16 cellular contexts compared by ENCODE assay signal in the genomic region with DNA sequence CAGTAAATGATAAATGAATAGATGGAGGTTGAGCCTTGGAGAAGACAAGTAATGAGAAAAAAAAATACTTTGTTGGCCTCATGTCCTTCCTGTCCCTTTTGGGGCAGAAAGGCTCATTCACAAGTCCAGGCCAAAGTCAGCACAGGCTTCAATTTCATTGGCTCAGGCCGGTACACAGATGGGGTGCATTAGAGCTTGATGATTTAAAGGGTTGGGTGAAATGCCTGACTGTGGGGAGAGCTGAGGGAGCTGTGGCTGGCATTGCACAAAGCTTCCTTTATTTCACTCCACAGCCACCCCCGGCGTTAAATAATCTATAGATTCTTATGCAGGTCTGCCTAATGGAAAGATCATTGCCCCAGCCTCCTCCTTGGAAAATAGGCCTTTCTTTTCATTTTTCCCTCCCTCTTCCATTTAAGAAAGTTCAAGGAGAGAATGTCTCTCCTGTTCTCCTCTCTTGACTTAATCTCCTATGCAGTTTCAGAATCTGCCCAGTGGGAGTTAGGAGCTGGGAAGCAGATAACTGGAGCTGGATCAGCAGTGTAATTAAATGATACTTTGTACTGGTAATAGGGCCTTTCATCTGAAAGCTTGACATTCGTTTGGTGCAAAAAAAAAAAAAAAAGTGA. TPM values are rescaled to one million over a fixed set of nuclear protein-coding genes. Genes with fewer than 3 reads are reported as not detected.
DNase-seq lines count a peak whose midpoint lies in the region; ATAC-seq, FAIRE-seq and TF ChIP-seq lines count a peak whose summit lies in the region.
"Had no signal": no experiment of that assay in that cellular context is flagged by ENCODE, and none has a peak within 500 bp of the region (broad histone marks: within the 10 kb centered on the region; RNA-seq: fewer than 3 reads in every experiment).

No MANE protein-coding gene starts in this region.

- peaks cover 51% of the 10 kb centered on the region for H3K4me1 ChIP-seq in HepG2 (ENCODE audit: insufficient read depth, low read length)
- peaks cover 6 to 34% (median 22%) of the 10 kb centered on the region in 5 donors for H3K4me1 ChIP-seq in subcutaneous abdominal adipose tissue (ENCODE audit: control insufficient read depth in 5 of 5, insufficient read depth in 5 of 5, low read length in 5 of 5)
- peaks cover 38% of the 10 kb centered on the region for H3K4me1 ChIP-seq in lower lobe of right lung
- peaks cover 7% of the 10 kb centered on the region for H3K4me1 ChIP-seq in effector memory CD4-positive, alpha-beta T cell (ENCODE audit: control insufficient read depth, insufficient read depth, low read length, poor library complexity, severe bottlenecking)

- CTCF ChIA-PET in CD4-positive, alpha-beta T cell (lab: Charles Lee), result interaction anchor here (0.8 to 1.6 kb wide), 2 partner anchors 10 to 19 kb away, joined by 3 to 4 read pairs; no protein-coding TSS in a partner anchor
- CTCF ChIA-PET in HepG2 (lab: Yijun Ruan, JAX; ENCODE audit: low intra/inter-chr PET ratio, low total read pairs), result no interaction called here

- H3K36me3 ChIP-seq in HepG2 (replicated peaks in 1 of 2; ENCODE audit: control insufficient read depth in 1 of 2, insufficient read depth in 2 of 2, low read length in 2 of 2) (peaks cover 2 to 18% of the 10 kb centered on the region in 2 experiments; a peak in 3 of 5 replicates), subcutaneous abdominal adipose tissue (ENCODE audit: control insufficient read depth in 5 of 5, insufficient read depth in 5 of 5, low read length in 5 of 5) (peaks cover 9 to 43% (median 30%) of the 10 kb centered on the region in 5 donors), lower lobe of right lung (peaks cover 14% of the 10 kb centered on the region)
- H3K36me3 ChIP-seq in effector memory CD4-positive, alpha-beta T cell (ENCODE audit: control insufficient read depth, insufficient read depth, low read length), result peaks cover 8% of the 10 kb centered on the region

- H3K4me2 ChIP-seq in HepG2 (ENCODE audit: low read depth, low read length), result peak overlapping the region; percentile 26; the same call in 1 of the 2 replicates
- H3K4me2 ChIP-seq: BLaER1, SK-N-SH had no signal

- H3K4me3 ChIP-seq in HepG2 (replicated peaks in 1 of 3; ENCODE audit: insufficient read depth in 1 of 3, low read depth in 2 of 3, low read length in 3 of 3) (no peak overlapping the region), subcutaneous abdominal adipose tissue (ENCODE audit: low read depth in 1 of 5, low read length in 5 of 5) (no peak overlapping the region), lower lobe of right lung (no peak overlapping the region)
- H3K4me3 ChIP-seq in effector memory CD4-positive, alpha-beta T cell (ENCODE audit: insufficient read depth, low read depth, low read length, poor library complexity, severe bottlenecking), result no peak overlapping the region
- H3K4me3 ChIP-seq: BLaER1 had no signal

- in situ Hi-C loops in HepG2 (cut with HindIII; ENCODE audit: extremely low pct_ligation_motif_present, low pct_unique_long_range_greater_than_20kb), result no loop called here

- TF ChIP-seq EP300 in HepG2 (IDR thresholded peaks at IDR 0.05; ENCODE audit: low read depth in 2 of 2, low read length in 2 of 2) (no peak), HepG2 (CRISPR knock-in tag; IDR thresholded peaks at IDR 0.05; ENCODE audit: borderline replicate concordance) (no peak)

- H3K27ac ChIP-seq in CD4-positive, alpha-beta T cell (ENCODE audit: low read depth, low read length), result no peak overlapping the region
- peak overlapping the region; percentile 33 for H3K27ac ChIP-seq in HepG2 (ENCODE audit: extremely low read length, insufficient read depth, low read length)
- peak overlapping the region; percentile 25 for H3K27ac ChIP-seq in subcutaneous abdominal adipose tissue (ENCODE audit: low read depth, low read length)
- no peak overlapping the region for H3K27ac ChIP-seq in lower lobe of right lung
- H3K27ac ChIP-seq in effector memory CD4-positive, alpha-beta T cell (ENCODE audit: insufficient read depth, low read length, poor library complexity, severe bottlenecking), result no peak overlapping the region
- H3K27ac ChIP-seq: BLaER1 had no signal

- no TSS peak for BruUV-seq in HepG2 (replicated peaks; lab: Mats Ljungman, UMichigan)

- TF ChIP-seq POLR2A in HepG2 (IDR thresholded peaks at IDR 0.05; ENCODE audit: insufficient read depth in 1 of 2, low read depth in 2 of 2, low read length in 2 of 2), result no peak

- FAIRE-seq in HepG2 (lab: Jason Lieb, UNC), result no peak
- FAIRE-seq: G401.6, GM18507, H54 had no signal

- H2AFZ ChIP-seq in HepG2 (ENCODE audit: low read length), result no peak overlapping the region

- H3K27me3 ChIP-seq in CD4-positive, alpha-beta T cell (ENCODE audit: control insufficient read depth, insufficient read depth, low read length), result no peaks in the 10 kb centered on the region
- no peaks in the 10 kb centered on the region for H3K27me3 ChIP-seq in HepG2 (ENCODE audit: control insufficient read depth in 1 of 2, insufficient read depth in 2 of 2, low read length in 2 of 2)
- no peaks in the 10 kb centered on the region for H3K27me3 ChIP-seq in subcutaneous abdominal adipose tissue (ENCODE audit: control insufficient read depth in 5 of 5, insufficient read depth in 4 of 5, low read length in 5 of 5)
- H3K27me3 ChIP-seq in lower lobe of right lung (ENCODE audit: low read depth), result no peaks in the 10 kb centered on the region
- H3K27me3 ChIP-seq in effector memory CD4-positive, alpha-beta T cell (replicated peaks; ENCODE audit: control insufficient read depth, insufficient read depth, low read length, poor library complexity, severe bottlenecking), result no peaks in the 10 kb centered on the region
- H3K27me3 ChIP-seq: BLaER1 had no signal

- H3K36me3 Mint-ChIP-seq in CD4-positive, alpha-beta T cell (ENCODE audit: low read depth), result peaks cover 59% of the 10 kb centered on the region

- H3K9me3 Mint-ChIP-seq in CD4-positive, alpha-beta T cell, result peaks cover 4% of the 10 kb centered on the region

- POLR2A ChIA-PET in CD4-positive, alpha-beta T cell (lab: Charles Lee), result interaction anchor here (0.7 to 1.8 kb wide), 2 partner anchors 13 to 26 kb away, joined by 3 to 9 read pairs; no protein-coding TSS in a partner anchor
- POLR2A ChIA-PET in HepG2 (lab: Yijun Ruan, JAX), result interaction anchor here (1.7 to 2.2 kb wide), 2 partner anchors 10 to 23 kb away, joined by 5 to 9 read pairs; no protein-coding TSS in a partner anchor

- peak overlapping the region; percentile 35 for H3K27ac Mint-ChIP-seq in CD4-positive, alpha-beta T cell

- H3K9ac ChIP-seq in HepG2 (ENCODE audit: insufficient read depth, low read depth, low read length) (no peak overlapping the region), subcutaneous abdominal adipose tissue (ENCODE audit: low read length in 5 of 5) (no peak overlapping the region)
- H3K9ac ChIP-seq: BLaER1, SK-N-SH had no signal

- intact Hi-C loops in CD4-positive, alpha-beta T cell (cut with DNase I, micrococcal nuclease), result loop anchor here in 1 of 2 experiments (2.0 kb wide), 1 partner anchor 21 kb away; no protein-coding TSS in a partner anchor
- intact Hi-C loops in HepG2 (cut with micrococcal nuclease; ENCODE audit: unreplicated experiment) (no loop called here), lower lobe of right lung (cut with DNase I) (no loop called here)

- 41% methylated on average over 4 of the region's 4 CpGs for WGBS in HepG2 (ENCODE audit: low lambda C conversion rate)

- peaks cover 80% of the 10 kb centered on the region for H3K4me1 Mint-ChIP-seq in CD4-positive, alpha-beta T cell (ENCODE audit: low read depth)

- no peak for ATAC-seq in CD4-positive, alpha-beta T cell (ENCODE audit: poor library complexity)
- ATAC-seq in HepG2 (no peak; the same call in 2 of the 3 replicates), lower lobe of right lung (no peak)

- peaks cover 5% of the 10 kb centered on the region; the same call in 1 of the 2 replicates for H4K20me1 ChIP-seq in HepG2 (ENCODE audit: insufficient read depth, low read length)

- no peak overlapping the region for H3K4me3 Mint-ChIP-seq in CD4-positive, alpha-beta T cell
- H3K4me3 Mint-ChIP-seq: activated naive CD8-positive, alpha-beta T cell treated with anti-CD3 and anti-CD28 coated beads for 36 hours; nephron progenitor cell had no signal

- H3K27me3 Mint-ChIP-seq in CD4-positive, alpha-beta T cell, result no peaks in the 10 kb centered on the region
- H3K27me3 Mint-ChIP-seq: activated naive CD8-positive, alpha-beta T cell treated with anti-CD3 and anti-CD28 coated beads for 36 hours had no signal

- peaks cover 5% of the 10 kb centered on the region for H3K9me3 ChIP-seq in CD4-positive, alpha-beta T cell (ENCODE audit: control insufficient read depth, low read length)
- no peaks in the 10 kb centered on the region for H3K9me3 ChIP-seq in HepG2 (ENCODE audit: low read length)
- H3K9me3 ChIP-seq in subcutaneous abdominal adipose tissue (ENCODE audit: control insufficient read depth in 5 of 5, low read length in 5 of 5), result no peaks in the 10 kb centered on the region
- no peaks in the 10 kb centered on the region for H3K9me3 ChIP-seq in lower lobe of right lung
- no peaks in the 10 kb centered on the region for H3K9me3 ChIP-seq in effector memory CD4-positive, alpha-beta T cell (ENCODE audit: control insufficient read depth, low read length)
- H3K9me3 ChIP-seq: SK-N-SH had no signal

- no peak for DNase-seq in CD4-positive, alpha-beta T cell
- DNase-seq in cerebellum (ENCODE audit: low spot score), result peak; percentile 60
- no peak for DNase-seq in HepG2 (ENCODE audit: low spot score)
- no peak for DNase-seq in lower lobe of right lung
- DNase-seq in effector memory CD4-positive, alpha-beta T cell, result no peak
- no peak for DNase-seq in GF-D8 (lab: John Stamatoyannopoulos, UW)
- DNase-seq in NCI-H2029 (lab: John Stamatoyannopoulos, UW), result no peak
- DNase-seq: activated naive CD8-positive, alpha-beta T cell treated with anti-CD3 and anti-CD28 coated beads for 36 hours; NCI-H2081; nephron progenitor cell; SK-N-SH had no signal

- peaks cover 13% of the 10 kb centered on the region for H3K79me2 ChIP-seq in HepG2 (ENCODE audit: insufficient read depth, low read length)

- TF ChIP-seq CTCF in CD4-positive, alpha-beta T cell (IDR thresholded peaks at IDR 0.05), result no peak
- TF ChIP-seq CTCF in HepG2 (CRISPR knock-in tag; IDR thresholded peaks at IDR 0.05) (no peak), lower lobe of right lung (IDR thresholded peaks at IDR 0.05) (no peak)

- no peak for TF ChIP-seq RAD21 in HepG2 (CRISPR knock-in tag; IDR thresholded peaks at IDR 0.05)

RNA-seq across cellular contexts. Expression of a gene that starts 24.4 kb away (rescaled TPM):
- total RNA-seq in CD4-positive, alpha-beta T cell, result 10 to 100 TPM; 69.1 to 71.6 TPM
- total RNA-seq in cerebellum, result 12.2 TPM
- 7.5 and 8.5 TPM in 2 replicates for total RNA-seq in HepG2 (2016; rRNA removed; fragmentation: Illumina TruSeq; extraction: Trizol)
- total RNA-seq in HepG2 (2016; cell fraction: cytosol; rRNA removed; fragmentation: Illumina TruSeq; extraction: Trizol; ENCODE audit: low read depth), result 18.9 and 21.5 TPM in 2 replicates
- total RNA-seq in HepG2 (2016; cell fraction: insoluble cytoplasmic fraction; rRNA removed; fragmentation: Illumina TruSeq; extraction: Trizol), result 6.7 and 7.0 TPM in 2 replicates
- total RNA-seq in HepG2 (2016; cell fraction: membrane; rRNA removed; fragmentation: Illumina TruSeq; extraction: Trizol), result 5.7 and 6.1 TPM in 2 replicates
- 9.8 and 11.4 TPM in 2 replicates for total RNA-seq in HepG2 (2016; cell fraction: nucleus; rRNA removed; fragmentation: Illumina TruSeq; extraction: Trizol)
- polyA plus RNA-seq in HepG2 (2011; rRNA removed), result 18.2 and 21.1 TPM in 2 replicates
- 8.0 and 10.6 TPM in 2 replicates for polyA plus RNA-seq in HepG2 (2011; cell fraction: cytosol; rRNA removed)
- polyA plus RNA-seq in HepG2 (2011; cell fraction: nucleus; rRNA removed), result 16.3 and 20.7 TPM in 2 replicates
- polyA plus RNA-seq in HepG2 (2012), result 11.0 TPM in 2 replicates
- polyA plus RNA-seq in HepG2 (2016; cell fraction: cytosol; fragmentation: Illumina TruSeq; extraction: Trizol; ENCODE audit: low read depth), result 0.68 and 0.79 TPM in 2 replicates
- 5.2 and 5.6 TPM in 2 replicates for polyA plus RNA-seq in HepG2 (2016; cell fraction: insoluble cytoplasmic fraction; fragmentation: Illumina TruSeq; extraction: Trizol; ENCODE audit: low read depth)
- polyA plus RNA-seq in HepG2 (2016; cell fraction: membrane; fragmentation: Illumina TruSeq; extraction: Trizol; ENCODE audit: low read depth), result 2.3 and 2.4 TPM in 2 replicates
- polyA plus RNA-seq in HepG2 (2016; cell fraction: nucleus; fragmentation: Illumina TruSeq; extraction: Trizol; ENCODE audit: insufficient read depth, low read depth), result 12.0 and 12.1 TPM in 2 replicates
- 10.4 and 56.0 TPM in 2 replicates for polyA minus RNA-seq in HepG2 (2011; rRNA and poly(A)+ RNA removed; ENCODE audit: low replicate concordance)
- 12.7 and 15.6 TPM in 2 replicates for polyA minus RNA-seq in HepG2 (2011; cell fraction: cytosol; rRNA and poly(A)+ RNA removed)
- 18.7 and 25.6 TPM in 2 replicates for polyA minus RNA-seq in HepG2 (2011; cell fraction: nucleus; rRNA and poly(A)+ RNA removed)
- 22.9 TPM for total RNA-seq in lower lobe of right lung

Comparison
In these comparisons a context has a peak if more than half of its experiments do, and no peak if none do; other contexts are left out.
1. H3K27ac ChIP-seq: peak in HepG2 (single experiment) and subcutaneous abdominal adipose tissue (single experiment); none in CD4-positive, alpha-beta T cell (single experiment), lower lobe of right lung (single experiment) and effector memory CD4-positive, alpha-beta T cell (single experiment).